ENCODE assay signal across 8 cellular contexts in the genomic region with DNA sequence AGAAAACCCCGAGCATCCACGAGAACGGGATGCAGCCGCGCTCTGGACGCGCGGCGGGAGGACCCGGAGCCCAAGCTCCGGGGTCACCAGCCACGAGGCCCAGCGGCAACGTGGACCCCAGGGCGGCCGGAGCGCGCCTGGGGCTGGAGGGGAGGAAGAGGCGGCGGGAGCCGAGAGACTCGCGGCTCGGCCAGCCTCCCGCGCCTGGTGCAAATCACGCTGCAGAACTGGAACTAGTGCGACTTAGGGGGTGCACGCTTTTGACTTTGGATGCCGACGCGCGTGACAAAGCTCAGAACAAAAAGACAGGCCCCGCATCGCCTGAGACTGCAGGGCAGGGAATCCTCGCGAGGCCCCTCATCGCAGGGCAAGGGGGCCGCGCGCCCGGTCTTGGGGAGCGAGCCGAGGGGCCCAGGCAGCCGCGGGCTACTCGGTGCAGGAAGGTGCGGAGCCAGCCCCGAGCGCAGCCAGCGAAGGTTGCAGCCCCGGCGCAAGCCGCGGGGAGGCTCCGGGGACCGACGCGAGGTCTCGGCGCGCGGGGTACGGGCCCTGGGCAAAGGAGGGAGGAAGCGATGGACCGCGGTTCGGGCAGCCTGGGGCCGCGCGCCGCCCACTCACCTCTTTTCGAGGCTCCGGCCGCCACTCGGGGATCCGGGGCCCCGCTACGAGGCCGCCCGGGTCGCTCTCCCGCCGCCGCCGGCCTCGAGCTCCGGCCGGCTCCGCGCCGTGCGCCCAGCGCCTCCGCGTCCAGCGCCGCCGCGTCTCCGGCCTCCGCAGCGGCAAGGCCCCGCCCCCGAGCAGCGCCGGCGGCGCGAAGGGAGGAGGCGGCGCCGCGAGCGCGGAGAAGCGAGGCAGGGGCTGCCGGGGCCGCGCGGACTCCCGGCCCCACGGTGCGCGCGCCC. TPM values are rescaled to one million over a fixed set of nuclear protein-coding genes. Genes with fewer than 3 reads are reported as not detected.
DNase-seq lines count a peak whose midpoint lies in the region; ATAC-seq and TF ChIP-seq lines count a peak whose summit lies in the region.

A gene with protein sequence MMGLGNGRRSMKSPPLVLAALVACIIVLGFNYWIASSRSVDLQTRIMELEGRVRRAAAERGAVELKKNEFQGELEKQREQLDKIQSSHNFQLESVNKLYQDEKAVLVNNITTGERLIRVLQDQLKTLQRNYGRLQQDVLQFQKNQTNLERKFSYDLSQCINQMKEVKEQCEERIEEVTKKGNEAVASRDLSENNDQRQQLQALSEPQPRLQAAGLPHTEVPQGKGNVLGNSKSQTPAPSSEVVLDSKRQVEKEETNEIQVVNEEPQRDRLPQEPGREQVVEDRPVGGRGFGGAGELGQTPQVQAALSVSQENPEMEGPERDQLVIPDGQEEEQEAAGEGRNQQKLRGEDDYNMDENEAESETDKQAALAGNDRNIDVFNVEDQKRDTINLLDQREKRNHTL (minus strand): TSS at position 766 of the 902 bp plus-strand sequence. CDS start 20,238 bp downstream, outside the sequence.

- H3K9me3 Mint-ChIP-seq in activated naive CD4-positive, alpha-beta T cell treated with anti-CD3 and anti-CD28 coated beads, Interleukin-2, amount 50 U/mL, for 72 hours = no peaks in the 10 kb centered on the region

- ATAC-seq in GM19025 (IDR thresholded peaks at IDR 0.05; ENCODE audit: low read depth, unreplicated experiment) (peak; percentile 82), HG03103 (IDR thresholded peaks at IDR 0.05; ENCODE audit: low read depth, unreplicated experiment) (peak; percentile 60), omental fat pad (ENCODE audit: low FRiP score) (peak; percentile 89)
- ATAC-seq in activated naive CD4-positive, alpha-beta T cell treated with anti-CD3 and anti-CD28 coated beads, Interleukin-2, amount 50 U/mL, for 72 hours = peak; percentile 84 to 85

- H3K27ac Mint-ChIP-seq in activated naive CD4-positive, alpha-beta T cell treated with anti-CD3 and anti-CD28 coated beads, Interleukin-2, amount 50 U/mL, for 72 hours = peak within 1 kb of the TSS in 1 of 2 donors; percentile 82

- no peaks in the 10 kb centered on the region for H3K36me3 Mint-ChIP-seq in activated naive CD4-positive, alpha-beta T cell treated with anti-CD3 and anti-CD28 coated beads, Interleukin-2, amount 50 U/mL, for 72 hours

- peak; percentile 74 for DNase-seq in CD1c-positive myeloid dendritic cell (ENCODE audit: extremely low spot score)
- peak; percentile 92 for DNase-seq in NCI-H69 (lab: John Stamatoyannopoulos, UW)
- DNase-seq in activated naive CD4-positive, alpha-beta T cell treated with anti-CD3 and anti-CD28 coated beads, Interleukin-2, amount 50 U/mL, for 72 hours (ENCODE audit: low spot score in 2 of 2) = peak in 1 of 2 donors; percentile 49
- DNase-seq in glomerular visceral epithelial cell (ENCODE audit: extremely low spot score) = peak; percentile 78
- DNase-seq in omental fat pad (ENCODE audit: low spot score) = no peak
- DNase-seq in T-helper 9 cell = no peak

- TF ChIP-seq CTCF in omental fat pad (IDR thresholded peaks at IDR 0.05) = no peak

RNA-seq across cellular contexts. Expression of the gene that starts here (rescaled TPM):
- total RNA-seq in activated naive CD4-positive, alpha-beta T cell treated with anti-CD3 and anti-CD28 coated beads, Interleukin-2, amount 50 U/mL, for 72 hours = 1 to 10 TPM in 1 of 2 donors, under 1 TPM in 1; 0.87 to 3.5 TPM
- total RNA-seq in omental fat pad = 10 to 100 TPM; 16.1 to 31.7 (median 22.1) TPM

Comparison
In these comparisons a context has a peak if more than half of its experiments do, and no peak if none do; other contexts are left out.
1. DNase-seq: peak in CD1c-positive myeloid dendritic cell (single experiment), NCI-H69 (single experiment) and glomerular visceral epithelial cell (single experiment); none in omental fat pad (single experiment) and T-helper 9 cell (single experiment).
2. Peak in every context shown above with its lines, with median percentiles within 50 percentile points of each other: ATAC-seq.